In the genomic region with DNA sequence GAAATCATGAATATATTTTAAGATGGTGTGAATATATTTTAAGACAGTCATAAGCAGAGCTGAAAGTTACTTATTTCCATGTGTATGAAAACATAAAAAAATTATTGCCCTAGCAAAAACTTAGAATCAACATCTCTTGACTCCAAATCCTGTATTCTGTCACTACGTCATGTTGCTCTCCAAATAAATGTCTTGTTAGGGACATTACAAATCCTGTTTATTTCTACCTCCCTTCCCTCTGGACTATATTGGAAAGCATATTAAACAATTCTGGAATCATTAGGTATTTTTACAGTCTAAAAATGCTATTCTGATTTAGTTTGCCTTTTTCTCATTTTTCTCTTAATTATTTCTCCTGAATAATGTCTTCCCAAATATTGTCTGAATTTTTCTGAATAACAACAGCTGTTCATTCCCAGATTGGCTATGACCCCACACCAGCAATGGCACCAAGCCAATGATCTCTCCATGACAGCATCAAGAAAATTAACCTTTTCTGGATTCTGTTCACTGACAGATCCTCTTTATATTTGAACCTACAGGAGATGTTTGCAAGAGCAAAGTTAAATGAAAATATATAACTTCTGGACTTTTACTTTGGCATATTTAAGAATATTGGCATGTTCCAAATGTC, we compare ENCODE assay signal across 15 cellular contexts.
"Had no signal": no experiment of that assay in that cellular context is flagged by ENCODE, and none has a peak within 500 bp of the region (broad histone marks: within the 10 kb centered on the region; RNA-seq: fewer than 3 reads in every experiment).

No MANE protein-coding gene starts in this region.

- ATAC-seq: activated CD4-positive, alpha-beta T cell treated with anti-CD3 and anti-CD28 coated beads for 36 hours; activated naive CD8-positive, alpha-beta T cell treated with anti-CD3 and anti-CD28 coated beads, Interleukin-2, amount 50 U/mL, for 24 hours; psoas muscle; stimulated activated naive CD8-positive, alpha-beta T cell treated with anti-CD3 and anti-CD28 coated beads, Interleukin-15, Interleukin-2, amounts not matched to agents 100 U/mL and 50 U/mL, for 24 hours had no signal

- H3K27ac ChIP-seq: colonic mucosa, psoas muscle, testis, WERI-Rb-1 had no signal

- H3K4me3 ChIP-seq: colonic mucosa, psoas muscle, sigmoid colon, testis had no signal

- DNase-seq: activated CD4-positive, alpha-beta memory T cell treated with anti-CD3 and anti-CD28 coated beads, Interleukin-2, amount 10 ng/mL, durations not matched to agents 7 days and 5 days; activated CD4-positive, alpha-beta T cell treated with anti-CD3 and anti-CD28 coated beads for 36 hours; activated naive CD8-positive, alpha-beta T cell treated with anti-CD3 and anti-CD28 coated beads, Interleukin-2, amount 50 U/mL, for 24 hours; colonic mucosa; effector CD4-positive, alpha-beta T cell; left cardiac atrium; nephron progenitor cell; sigmoid colon; stimulated activated CD4-positive, alpha-beta T cell treated with anti-CD3 and anti-CD28 coated beads, Interleukin-12 subunit alpha, Interleukin-12 subunit beta, amount 100 ng/mL, for 4 hours; stimulated activated CD4-positive, alpha-beta T cell treated with anti-CD3 and anti-CD28 coated beads, Interleukin-2, amount 100 ng/mL, for 48 hours; stimulated activated naive CD8-positive, alpha-beta T cell treated with anti-CD3 and anti-CD28 coated beads, Interleukin-15, Interleukin-2, amounts not matched to agents 100 U/mL and 50 U/mL, for 24 hours; T-helper 1 cell; testis; WERI-Rb-1 had no signal

- H3K27me3 ChIP-seq: colonic mucosa, sigmoid colon, testis had no signal

- H3K36me3 ChIP-seq: colonic mucosa, sigmoid colon, WERI-Rb-1 had no signal

- H3K4me1 ChIP-seq: colonic mucosa, psoas muscle, testis had no signal

- H3K9me3 ChIP-seq: colonic mucosa, testis had no signal
